ENCODE assay signal across 10 cellular contexts in the genomic region with DNA sequence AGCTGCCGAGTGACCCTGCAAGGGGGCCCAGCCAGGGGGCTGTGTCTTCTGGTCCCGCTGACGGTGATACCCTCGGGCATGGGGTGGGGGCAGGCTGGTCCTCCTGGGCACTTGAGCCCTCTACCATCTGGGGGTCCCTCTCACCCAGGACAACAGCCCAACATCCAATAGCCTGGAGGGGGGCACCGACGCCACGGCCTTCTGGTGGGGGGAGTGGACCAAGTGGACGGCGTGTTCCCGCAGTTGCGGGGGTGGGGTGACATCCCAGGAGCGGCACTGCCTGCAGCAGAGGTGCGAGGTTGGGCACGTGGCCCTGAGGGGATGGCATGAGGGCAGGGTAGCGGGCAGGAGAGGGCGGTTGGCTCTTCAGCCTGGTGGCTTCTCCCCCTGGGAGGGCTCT. TPM values are rescaled to one million over a fixed set of nuclear protein-coding genes. Genes with fewer than 3 reads are reported as not detected.
"Had no signal": no experiment of that assay in that cellular context is flagged by ENCODE, and none has a peak within 500 bp of the region (broad histone marks: within the 10 kb centered on the region; RNA-seq: fewer than 3 reads in every experiment).

No MANE protein-coding gene starts in this region.

- FAIRE-seq: HTR-8/SVneo, K562 had no signal

- ATAC-seq: GM23338, HCT116, K562 had no signal

- H3K4me3 ChIP-seq: GM23338, HAP-1, K562 had no signal

- H3K4me1 ChIP-seq: HAP-1 had no signal

- H3K36me3 ChIP-seq: HAP-1 had no signal

- DNase-seq: H7, HFFc6, IMR-90 had no signal

- H3K9me3 ChIP-seq: HAP-1 had no signal

RNA-seq across cellular contexts. Expression of a gene that starts 2.8 kb away (rescaled TPM):
- total RNA-seq: H4, IMR-90 had no signal
- polyA plus RNA-seq: IMR-90, K562 had no signal

RNA-seq across cellular contexts. Expression of a gene that starts 12.5 kb away (rescaled TPM):
- total RNA-seq: GM23338, H4, H7, HFFc6, HT-29, IMR-90, K562 had no signal
- polyA plus RNA-seq: GM23338, IMR-90, K562 had no signal
